Comparison of ENCODE assay signal across 21 cellular contexts in genomic region chr5:158326241-158326640, GRCh38.
"Had no signal": no experiment of that assay in that cellular context is flagged by ENCODE, and none has a peak within 500 bp of the region (broad histone marks: within the 10 kb centered on the region; RNA-seq: fewer than 3 reads in every experiment).

No MANE protein-coding gene starts in this region.

- H3K27ac Mint-ChIP-seq: activated CD4-positive, alpha-beta T cell treated with anti-CD3 and anti-CD28 coated beads, Interleukin-2, amount 10 ng/mL, durations not matched to agents 7 days and 5 days; activated CD8-positive, alpha-beta T cell treated with anti-CD3 and anti-CD28 coated beads for 36 hours; activated naive CD8-positive, alpha-beta T cell treated with anti-CD3 and anti-CD28 coated beads, Interleukin-2, amount 50 U/mL, for 24 hours; activated T-helper 1 cell treated with anti-CD3 and anti-CD28 coated beads, Interleukin-12 subunit alpha, Interleukin-12 subunit beta, Interleukin-2, Interleukin-4 antibody, amounts not matched to agents 30 ng/mL and 10 ng/mL and 1 ng/mL, durations not matched to agents 14 hours and 24 hours and 36 hours; stimulated activated effector memory CD8-positive, alpha-beta T cell treated with anti-CD3 and anti-CD28 coated beads, Interleukin-12 subunit alpha, Interleukin-12 subunit beta, amount 100 ng/mL, for 72 hours; stimulated activated naive CD8-positive, alpha-beta T cell treated with anti-CD3 and anti-CD28 coated beads, Interleukin-15, amount 100 ng/mL, for 72 hours; T-helper 2 cell treated with Interferon-gamma antibody and Interleukin-4, amounts not matched to agents 5 μg/mL and 100 μg/mL, for 36 hours had no signal

- DNase-seq: activated CD4-positive, alpha-beta T cell treated with anti-CD3 and anti-CD28 coated beads, Interleukin-2, amount 10 ng/mL, durations not matched to agents 7 days and 5 days; activated CD4-positive, CD25-positive, alpha-beta regulatory T cell treated with anti-CD3 and anti-CD28 coated beads, Interleukin-2, amount 50 U/mL, for 72 hours; activated CD8-positive, alpha-beta T cell treated with anti-CD3 and anti-CD28 coated beads for 36 hours; activated gamma-delta T cell; activated naive CD4-positive, alpha-beta T cell treated with anti-CD3 and anti-CD28 coated beads, Interleukin-2, amount 50 U/mL, for 16 hours; activated naive CD8-positive, alpha-beta T cell treated with anti-CD3 and anti-CD28 coated beads, Interleukin-2, amount 50 U/mL, for 24 hours; cortex of kidney; effector CD4-positive, alpha-beta T cell; erythroblast; foreskin fibroblast; posterior cingulate gyrus; right lobe of liver; stimulated activated CD4-positive, alpha-beta T cell treated with anti-CD3 and anti-CD28 coated beads, Interleukin-1b, Interleukin-23, amount 100 ng/mL, for 48 hours; stimulated activated naive CD8-positive, alpha-beta T cell treated with anti-CD3 and anti-CD28 coated beads, Interleukin-15, amount 100 ng/mL, for 72 hours had no signal

- H3K4me3 Mint-ChIP-seq: activated CD4-positive, alpha-beta T cell treated with anti-CD3 and anti-CD28 coated beads, Interleukin-2, amount 10 ng/mL, durations not matched to agents 7 days and 5 days; activated CD8-positive, alpha-beta T cell treated with anti-CD3 and anti-CD28 coated beads for 36 hours; activated naive CD8-positive, alpha-beta T cell treated with anti-CD3 and anti-CD28 coated beads, Interleukin-2, amount 50 U/mL, for 24 hours; activated T-helper 1 cell treated with anti-CD3 and anti-CD28 coated beads, Interleukin-12 subunit alpha, Interleukin-12 subunit beta, Interleukin-2, Interleukin-4 antibody, amounts not matched to agents 30 ng/mL and 10 ng/mL and 1 ng/mL, durations not matched to agents 14 hours and 24 hours and 36 hours; stimulated activated effector memory CD8-positive, alpha-beta T cell treated with anti-CD3 and anti-CD28 coated beads, Interleukin-12 subunit alpha, Interleukin-12 subunit beta, amount 100 ng/mL, for 72 hours; stimulated activated naive CD8-positive, alpha-beta T cell treated with anti-CD3 and anti-CD28 coated beads, Interleukin-15, amount 100 ng/mL, for 72 hours; T-helper 2 cell treated with Interferon-gamma antibody and Interleukin-4, amounts not matched to agents 5 μg/mL and 100 μg/mL, for 36 hours had no signal

- H3K9me3 ChIP-seq: suprapubic skin had no signal

- H3K9me3 Mint-ChIP-seq: activated CD8-positive, alpha-beta T cell treated with anti-CD3 and anti-CD28 coated beads for 36 hours had no signal

- H3K4me1 Mint-ChIP-seq: activated CD4-positive, alpha-beta T cell treated with anti-CD3 and anti-CD28 coated beads, Interleukin-2, amount 10 ng/mL, durations not matched to agents 7 days and 5 days; activated naive CD8-positive, alpha-beta T cell treated with anti-CD3 and anti-CD28 coated beads, Interleukin-2, amount 50 U/mL, for 24 hours; stimulated activated effector memory CD8-positive, alpha-beta T cell treated with anti-CD3 and anti-CD28 coated beads, Interleukin-12 subunit alpha, Interleukin-12 subunit beta, amount 100 ng/mL, for 72 hours; stimulated activated naive CD8-positive, alpha-beta T cell treated with anti-CD3 and anti-CD28 coated beads, Interleukin-15, amount 100 ng/mL, for 72 hours had no signal

- H3K27ac ChIP-seq: right lobe of liver, skin epidermis, suprapubic skin, tibial nerve, VCaP had no signal

- H3K4me3 ChIP-seq: right lobe of liver, skin epidermis, suprapubic skin, tibial nerve had no signal

- H3K36me3 Mint-ChIP-seq: stimulated activated effector memory CD8-positive, alpha-beta T cell treated with anti-CD3 and anti-CD28 coated beads, Interleukin-12 subunit alpha, Interleukin-12 subunit beta, amount 100 ng/mL, for 72 hours had no signal

- H3K4me1 ChIP-seq: right lobe of liver, suprapubic skin, tibial nerve had no signal

- ATAC-seq: activated CD8-positive, alpha-beta T cell treated with anti-CD3 and anti-CD28 coated beads for 36 hours; activated naive CD8-positive, alpha-beta T cell treated with anti-CD3 and anti-CD28 coated beads, Interleukin-2, amount 50 U/mL, for 24 hours; right lobe of liver; stimulated activated effector memory CD8-positive, alpha-beta T cell treated with anti-CD3 and anti-CD28 coated beads, Interleukin-12 subunit alpha, Interleukin-12 subunit beta, amount 100 ng/mL, for 72 hours; stimulated activated naive CD8-positive, alpha-beta T cell treated with anti-CD3 and anti-CD28 coated beads, Interleukin-15, amount 100 ng/mL, for 72 hours had no signal

- H3K27me3 ChIP-seq: right lobe of liver, suprapubic skin, tibial nerve had no signal

- H3K27me3 Mint-ChIP-seq: activated CD4-positive, alpha-beta T cell treated with anti-CD3 and anti-CD28 coated beads, Interleukin-2, amount 10 ng/mL, durations not matched to agents 7 days and 5 days; activated CD8-positive, alpha-beta T cell treated with anti-CD3 and anti-CD28 coated beads for 36 hours; activated naive CD8-positive, alpha-beta T cell treated with anti-CD3 and anti-CD28 coated beads, Interleukin-2, amount 50 U/mL, for 24 hours; stimulated activated naive CD8-positive, alpha-beta T cell treated with anti-CD3 and anti-CD28 coated beads, Interleukin-15, amount 100 ng/mL, for 72 hours had no signal

- H3K36me3 ChIP-seq: right lobe of liver, suprapubic skin, tibial nerve had no signal
